2 cellular contexts compared by ENCODE assay signal in genomic region chr19:56383826-56384605, GRCh38.
TF ChIP-seq lines count a peak whose summit lies in the region.

No MANE protein-coding gene starts in this region.

TF ChIP-seq in IMR-90, 13 proteins besides CTCF, POLR2A, EP300 and RAD21:
- TF ChIP-seq MAFK (IDR thresholded peaks at IDR 0.05; ENCODE audit: low read depth, low read length) (no peak), MXI1 (IDR thresholded peaks at IDR 0.05; ENCODE audit: borderline replicate concordance, low read depth, low read length) (no peak), SMC3 (IDR thresholded peaks at IDR 0.05; ENCODE audit: low read depth, low read length) (no peak), RFX5 (IDR thresholded peaks at IDR 0.05; ENCODE audit: low read depth, low read length) (no peak), CEBPB (IDR thresholded peaks at IDR 0.05; ENCODE audit: low read depth, low read length) (no peak), FOS (IDR thresholded peaks at IDR 0.05; ENCODE audit: low read depth, low read length) (no peak), BHLHE40 (IDR thresholded peaks at IDR 0.05; ENCODE audit: low read depth, low read length) (no peak), RCOR1 (IDR thresholded peaks at IDR 0.05; ENCODE audit: insufficient replicate concordance, low read length) (no peak), MAZ (IDR thresholded peaks at IDR 0.05; ENCODE audit: borderline replicate concordance, low read depth, low read length) (no peak), CHD1 (IDR thresholded peaks at IDR 0.05; ENCODE audit: low read depth, low read length) (no peak)
- TF ChIP-seq, protein P1, sequence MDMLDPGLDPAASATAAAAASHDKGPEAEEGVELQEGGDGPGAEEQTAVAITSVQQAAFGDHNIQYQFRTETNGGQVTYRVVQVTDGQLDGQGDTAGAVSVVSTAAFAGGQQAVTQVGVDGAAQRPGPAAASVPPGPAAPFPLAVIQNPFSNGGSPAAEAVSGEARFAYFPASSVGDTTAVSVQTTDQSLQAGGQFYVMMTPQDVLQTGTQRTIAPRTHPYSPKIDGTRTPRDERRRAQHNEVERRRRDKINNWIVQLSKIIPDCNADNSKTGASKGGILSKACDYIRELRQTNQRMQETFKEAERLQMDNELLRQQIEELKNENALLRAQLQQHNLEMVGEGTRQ (IDR thresholded peaks at IDR 0.05; ENCODE audit: low read depth, low read length): no peak

TF ChIP-seq in WTC11, 78 proteins besides CTCF, POLR2A, EP300 and RAD21:
- TF ChIP-seq, protein P2, sequence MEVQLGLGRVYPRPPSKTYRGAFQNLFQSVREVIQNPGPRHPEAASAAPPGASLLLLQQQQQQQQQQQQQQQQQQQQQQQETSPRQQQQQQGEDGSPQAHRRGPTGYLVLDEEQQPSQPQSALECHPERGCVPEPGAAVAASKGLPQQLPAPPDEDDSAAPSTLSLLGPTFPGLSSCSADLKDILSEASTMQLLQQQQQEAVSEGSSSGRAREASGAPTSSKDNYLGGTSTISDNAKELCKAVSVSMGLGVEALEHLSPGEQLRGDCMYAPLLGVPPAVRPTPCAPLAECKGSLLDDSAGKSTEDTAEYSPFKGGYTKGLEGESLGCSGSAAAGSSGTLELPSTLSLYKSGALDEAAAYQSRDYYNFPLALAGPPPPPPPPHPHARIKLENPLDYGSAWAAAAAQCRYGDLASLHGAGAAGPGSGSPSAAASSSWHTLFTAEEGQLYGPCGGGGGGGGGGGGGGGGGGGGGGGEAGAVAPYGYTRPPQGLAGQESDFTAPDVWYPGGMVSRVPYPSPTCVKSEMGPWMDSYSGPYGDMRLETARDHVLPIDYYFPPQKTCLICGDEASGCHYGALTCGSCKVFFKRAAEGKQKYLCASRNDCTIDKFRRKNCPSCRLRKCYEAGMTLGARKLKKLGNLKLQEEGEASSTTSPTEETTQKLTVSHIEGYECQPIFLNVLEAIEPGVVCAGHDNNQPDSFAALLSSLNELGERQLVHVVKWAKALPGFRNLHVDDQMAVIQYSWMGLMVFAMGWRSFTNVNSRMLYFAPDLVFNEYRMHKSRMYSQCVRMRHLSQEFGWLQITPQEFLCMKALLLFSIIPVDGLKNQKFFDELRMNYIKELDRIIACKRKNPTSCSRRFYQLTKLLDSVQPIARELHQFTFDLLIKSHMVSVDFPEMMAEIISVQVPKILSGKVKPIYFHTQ (CRISPR knock-in tag; IDR thresholded peaks at IDR 0.05): no peak
